13 cellular contexts compared by ENCODE assay signal in the genomic region with DNA sequence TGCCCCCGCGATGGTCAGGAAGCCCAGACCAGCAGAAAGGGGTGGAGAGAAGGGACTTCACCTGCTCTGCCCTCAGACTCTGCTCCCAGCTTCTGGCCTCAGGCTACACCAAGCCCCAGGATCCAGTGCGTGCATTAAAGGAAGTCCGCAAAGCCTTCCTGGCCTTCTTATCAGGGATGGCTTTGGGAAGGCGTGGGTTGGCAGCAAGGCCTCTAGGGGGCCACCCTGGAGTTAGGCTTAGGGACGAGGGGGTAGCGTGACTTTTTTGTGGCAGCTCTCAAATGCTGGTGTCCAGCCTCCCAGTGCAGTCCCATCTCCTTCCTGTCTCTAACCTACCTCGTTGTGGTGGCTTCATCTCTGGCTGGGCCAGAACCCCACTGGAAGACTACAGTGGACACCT. TPM values are rescaled to one million over a fixed set of nuclear protein-coding genes. Genes with fewer than 3 reads are reported as not detected.
DNase-seq lines count a peak whose midpoint lies in the region; ATAC-seq and TF ChIP-seq lines count a peak whose summit lies in the region.
"Had no signal": no experiment of that assay in that cellular context is flagged by ENCODE, and none has a peak within 500 bp of the region (broad histone marks: within the 10 kb centered on the region; RNA-seq: fewer than 3 reads in every experiment).

No MANE protein-coding gene starts in this region.

- POLR2A ChIA-PET in RWPE1 (lab: Yijun Ruan, JAX; ENCODE audit: low non-redundant PET) = no interaction called here

- no peak overlapping the region for H3K9ac ChIP-seq in fibroblast of lung (ENCODE audit: insufficient read depth, low read length)

- peaks cover 17% of the 10 kb centered on the region for H3K27me3 Mint-ChIP-seq in stimulated activated memory B cell treated with anti-CD40 and anti-IgM and Interleukin-4, amounts not matched to agents 10 μg/mL and 1 μg/mL and 100 μg/mL, for 72 hours
- H3K27me3 Mint-ChIP-seq: stimulated activated naive CD8-positive, alpha-beta T cell treated with anti-CD3 and anti-CD28 coated beads, Interleukin-15, Interleukin-2, amounts not matched to agents 100 ng/mL and 50 ng/mL, for 24 hours had no signal

- no peaks in the 10 kb centered on the region for H3K79me2 ChIP-seq in fibroblast of lung (ENCODE audit: control insufficient read depth, insufficient read depth, low read length)

- no peak overlapping the region for H3K27ac Mint-ChIP-seq in stimulated activated memory B cell treated with anti-CD40 and anti-IgM and Interleukin-4, amounts not matched to agents 10 μg/mL and 1 μg/mL and 100 μg/mL, for 72 hours

- H3K4me1 Mint-ChIP-seq in stimulated activated memory B cell treated with anti-CD40 and anti-IgM and Interleukin-4, amounts not matched to agents 10 μg/mL and 1 μg/mL and 100 μg/mL, for 72 hours = no peaks in the 10 kb centered on the region

- no peak overlapping the region for H3K4me2 ChIP-seq in fibroblast of lung (ENCODE audit: extremely low read depth, insufficient read depth, low read length)

- no peaks in the 10 kb centered on the region for H3K36me3 ChIP-seq in cardiac muscle cell
- no peaks in the 10 kb centered on the region for H3K36me3 ChIP-seq in fibroblast of lung (ENCODE audit: control insufficient read depth, insufficient read depth, low read length)
- H3K36me3 ChIP-seq in upper lobe of right lung = no peaks in the 10 kb centered on the region

- no peaks in the 10 kb centered on the region for H3K36me3 Mint-ChIP-seq in stimulated activated memory B cell treated with anti-CD40 and anti-IgM and Interleukin-4, amounts not matched to agents 10 μg/mL and 1 μg/mL and 100 μg/mL, for 72 hours

- H3K4me3 ChIP-seq in cardiac muscle cell (no peak overlapping the region), right cardiac atrium (ENCODE audit: low read length) (no peak overlapping the region), fibroblast of lung (replicated peaks in 1 of 4; ENCODE audit: control extremely low read depth in 1 of 4, insufficient read depth in 1 of 4, low read depth in 3 of 4, low read length in 4 of 4) (no peak overlapping the region), upper lobe of right lung (no peak overlapping the region)

- DNase-seq in cardiac muscle cell (ENCODE audit: low read depth in 1 of 2, low spot score in 1 of 2) (peak in 1 of 2 donors; percentile 66), right cardiac atrium (no peak), RWPE1 (ENCODE audit: low spot score) (no peak), fibroblast of lung (ENCODE audit: low read depth in 2 of 2) (peak in 1 of 2 donors; percentile 23), upper lobe of right lung (peak; percentile 54)
- DNase-seq: COR-L47; effector CD8-positive, alpha-beta T cell; NCI-H1436 treated with DMSO at 0.1 percent for 48 hours; T-helper 2 cell had no signal

- WGBS in right cardiac atrium = 60% methylated on average over 8 of the region's 8 CpGs

- H3K9me3 ChIP-seq in cardiac muscle cell (ENCODE audit: low read depth) = no peaks in the 10 kb centered on the region
- H3K9me3 ChIP-seq in right cardiac atrium (ENCODE audit: control insufficient read depth, low read length) = no peaks in the 10 kb centered on the region
- H3K9me3 ChIP-seq in fibroblast of lung (ENCODE audit: control insufficient read depth, insufficient read depth, low read depth, low read length) = no peaks in the 10 kb centered on the region
- no peaks in the 10 kb centered on the region for H3K9me3 ChIP-seq in upper lobe of right lung

- no peaks in the 10 kb centered on the region for H3K9me3 Mint-ChIP-seq in stimulated activated memory B cell treated with anti-CD40 and anti-IgM and Interleukin-4, amounts not matched to agents 10 μg/mL and 1 μg/mL and 100 μg/mL, for 72 hours
- H3K9me3 Mint-ChIP-seq: stimulated activated naive CD8-positive, alpha-beta T cell treated with anti-CD3 and anti-CD28 coated beads, Interleukin-15, Interleukin-2, amounts not matched to agents 100 ng/mL and 50 ng/mL, for 24 hours had no signal

- H3K4me3 Mint-ChIP-seq in stimulated activated memory B cell treated with anti-CD40 and anti-IgM and Interleukin-4, amounts not matched to agents 10 μg/mL and 1 μg/mL and 100 μg/mL, for 72 hours = no peak overlapping the region
- H3K4me3 Mint-ChIP-seq: stimulated activated naive CD8-positive, alpha-beta T cell treated with anti-CD3 and anti-CD28 coated beads, Interleukin-15, Interleukin-2, amounts not matched to agents 100 ng/mL and 50 ng/mL, for 24 hours had no signal

- H3K4me1 ChIP-seq in cardiac muscle cell (ENCODE audit: low read depth) = peaks cover 48% of the 10 kb centered on the region
- peaks cover 23% of the 10 kb centered on the region for H3K4me1 ChIP-seq in right cardiac atrium (ENCODE audit: control insufficient read depth, insufficient read depth, low read length)
- H3K4me1 ChIP-seq in fibroblast of lung (ENCODE audit: control insufficient read depth, extremely low read depth, insufficient read depth, low read length) = peaks cover 5% of the 10 kb centered on the region
- peaks cover 12% of the 10 kb centered on the region for H3K4me1 ChIP-seq in upper lobe of right lung

- no peaks in the 10 kb centered on the region for H3K27me3 ChIP-seq in cardiac muscle cell
- no peaks in the 10 kb centered on the region for H3K27me3 ChIP-seq in right cardiac atrium (ENCODE audit: control insufficient read depth, insufficient read depth)
- no peaks in the 10 kb centered on the region for H3K27me3 ChIP-seq in fibroblast of lung (ENCODE audit: control insufficient read depth, insufficient read depth, low read length)
- no peaks in the 10 kb centered on the region for H3K27me3 ChIP-seq in upper lobe of right lung

- no peak overlapping the region for H2AFZ ChIP-seq in fibroblast of lung (ENCODE audit: low read length)

- CTCF ChIA-PET in RWPE1 (lab: Yijun Ruan, JAX) = no interaction called here

- H3K27ac ChIP-seq in cardiac muscle cell (peak overlapping the region; percentile 80), right cardiac atrium (ENCODE audit: low read length) (no peak overlapping the region), RWPE1 (peak overlapping the region; percentile 26), fibroblast of lung (ENCODE audit: insufficient read depth, low read length) (no peak overlapping the region), upper lobe of right lung (no peak overlapping the region)

- ATAC-seq in right cardiac atrium (no peak), upper lobe of right lung (no peak), GM19324 (IDR thresholded peaks at IDR 0.05; ENCODE audit: low FRiP score, unreplicated experiment) (no peak), GM21528 (IDR thresholded peaks at IDR 0.05; ENCODE audit: low FRiP score, unreplicated experiment) (no peak)
- no peak for ATAC-seq in stimulated activated memory B cell treated with anti-CD40 and anti-IgM and Interleukin-4, amounts not matched to agents 10 μg/mL and 1 μg/mL and 100 μg/mL, for 72 hours

- TF ChIP-seq CTCF in cardiac muscle cell (IDR thresholded peaks at IDR 0.05; ENCODE audit: low read depth, low read length) (peak; percentile 18), RWPE1 (conservative IDR thresholded peaks at IDR 0.05; ENCODE audit: low read depth) (no peak), fibroblast of lung (conservative IDR thresholded peaks at IDR 0.05 in 1 of 2, IDR thresholded peaks at IDR 0.05 in 1 of 2; ENCODE audit: low read depth in 1 of 2, low read length in 2 of 2) (peak; percentile 31 to 53), upper lobe of right lung (IDR thresholded peaks at IDR 0.05) (peak; percentile 25)

- intact Hi-C loops in right cardiac atrium (cut with DNase I) = loop anchor here in 1 of 4 donors (5.0 kb wide), 1 partner anchor 38 kb away; no protein-coding TSS in a partner anchor
- intact Hi-C loops in upper lobe of right lung (cut with DNase I) = no loop called here

- no peaks in the 10 kb centered on the region for H4K20me1 ChIP-seq in fibroblast of lung (ENCODE audit: control insufficient read depth, extremely low read depth, insufficient read depth, low read length)

RNA-seq across cellular contexts. Expression of a gene that starts 18.9 kb away (rescaled TPM):
- total RNA-seq in cardiac muscle cell (1,533 and 1,673 TPM in 2 replicates), right cardiac atrium (100 to 1,000 TPM; 548 to 675 (median 643) TPM), fibroblast of lung (1,076 and 1,351 TPM in 2 replicates), upper lobe of right lung (810 TPM)
- polyA plus RNA-seq in cardiac muscle cell (844 and 941 TPM in 2 replicates), right cardiac atrium (1,285 TPM), fibroblast of lung (1,512 and 1,580 TPM in 2 replicates)
- 1,612 and 1,638 TPM in 2 replicates for polyA plus RNA-seq in fibroblast of lung (2012)
- polyA minus RNA-seq in fibroblast of lung (ENCODE audit: low replicate concordance) = 263 and 406 TPM in 2 replicates

RNA-seq across cellular contexts. Expression of a gene that starts 31.3 kb away (rescaled TPM):
- 87.7 and 99.7 TPM in 2 replicates for total RNA-seq in cardiac muscle cell
- 116 and 125 TPM in 2 replicates for polyA plus RNA-seq in cardiac muscle cell
- total RNA-seq in right cardiac atrium = 10 to 100 TPM; 18.4 to 27.2 (median 20.6) TPM
- polyA plus RNA-seq in right cardiac atrium = 19.6 TPM
- total RNA-seq in fibroblast of lung = 36.0 and 40.3 TPM in 2 replicates
- polyA plus RNA-seq in fibroblast of lung = 21.4 and 26.9 TPM in 2 replicates
- polyA plus RNA-seq in fibroblast of lung (2012) = 29.7 and 37.8 TPM in 2 replicates
- polyA minus RNA-seq in fibroblast of lung (ENCODE audit: low replicate concordance) = 71.1 and 134 TPM in 2 replicates
- 26.5 TPM for total RNA-seq in upper lobe of right lung

RNA-seq across cellular contexts. Expression of a gene that starts 39.7 kb away (rescaled TPM):
- total RNA-seq in cardiac muscle cell (56.5 and 105 TPM in 2 replicates), right cardiac atrium (10 to 100 TPM; 19.9 to 25.9 (median 23.2) TPM), fibroblast of lung (5.1 and 9.0 TPM in 2 replicates), upper lobe of right lung (17.9 TPM)
- polyA plus RNA-seq in cardiac muscle cell (95.9 and 104 TPM in 2 replicates), right cardiac atrium (43.3 TPM), fibroblast of lung (7.8 and 10.2 TPM in 2 replicates)
- 10.6 and 15.9 TPM in 2 replicates for polyA plus RNA-seq in fibroblast of lung (2012)
- polyA minus RNA-seq in fibroblast of lung (ENCODE audit: low replicate concordance) = 11.3 and 15.1 TPM in 2 replicates

RNA-seq across cellular contexts. Expression of a gene that starts 40.8 kb away (rescaled TPM):
- 19.8 and 27.8 TPM in 2 replicates for total RNA-seq in cardiac muscle cell
- 23.3 and 29.9 TPM in 2 replicates for polyA plus RNA-seq in cardiac muscle cell
- total RNA-seq in right cardiac atrium = 10 to 100 TPM; 14.8 to 23.3 (median 18.5) TPM
- polyA plus RNA-seq in right cardiac atrium = 22.7 TPM
- 21.1 and 27.4 TPM in 2 replicates for total RNA-seq in fibroblast of lung
- polyA plus RNA-seq in fibroblast of lung = 38.2 and 46.3 TPM in 2 replicates
- polyA plus RNA-seq in fibroblast of lung (2012) = 33.6 and 39.0 TPM in 2 replicates
- 50.6 and 60.5 TPM in 2 replicates for polyA minus RNA-seq in fibroblast of lung (ENCODE audit: low replicate concordance)
- total RNA-seq in upper lobe of right lung = 55.9 TPM

RNA-seq across cellular contexts. Expression of a gene that starts 41.8 kb away (rescaled TPM):
- total RNA-seq in cardiac muscle cell (32.2 and 39.5 TPM in 2 replicates), right cardiac atrium (10 to 100 TPM; 27.2 to 39.9 (median 36.2) TPM), fibroblast of lung (5.4 and 5.6 TPM in 2 replicates), upper lobe of right lung (40.7 TPM)
- polyA plus RNA-seq in cardiac muscle cell (7.1 and 13.1 TPM in 2 replicates), right cardiac atrium (18.1 TPM), fibroblast of lung (23.7 and 26.5 TPM in 2 replicates)
- polyA plus RNA-seq in fibroblast of lung (2012) = 15.2 and 16.3 TPM in 2 replicates
- 58.6 and 71.0 TPM in 2 replicates for polyA minus RNA-seq in fibroblast of lung (ENCODE audit: low replicate concordance)

Comparison
In these comparisons a context has a peak if more than half of its experiments do, and no peak if none do; other contexts are left out.
1. H3K27ac ChIP-seq: peak in cardiac muscle cell (single experiment) and RWPE1 (single experiment); none in right cardiac atrium (single experiment), fibroblast of lung (single experiment) and upper lobe of right lung (single experiment).